In genomic region chr2:144102386-144102785, GRCh38 we compare ENCODE assay signal across 22 cellular contexts.
"Had no signal": no experiment of that assay in that cellular context is flagged by ENCODE, and none has a peak within 500 bp of the region (broad histone marks: within the 10 kb centered on the region; RNA-seq: fewer than 3 reads in every experiment).

No MANE protein-coding gene starts in this region.

- H3K27me3 ChIP-seq: gastroesophageal sphincter, heart right ventricle, pancreas, thyroid gland had no signal

- H3K4me1 ChIP-seq: gastroesophageal sphincter, pancreas had no signal

- H3K27ac ChIP-seq: gastroesophageal sphincter, heart right ventricle, pancreas, thyroid gland had no signal

- FAIRE-seq: pancreas, TTC549, urothelium cell line had no signal

- H3K4me3 Mint-ChIP-seq: activated CD8-positive, alpha-beta T cell treated with anti-CD3 and anti-CD28 coated beads for 36 hours; activated naive CD8-positive, alpha-beta T cell treated with anti-CD3 and anti-CD28 coated beads for 36 hours; activated T-cell treated with anti-CD3 and anti-CD28 coated beads, Interleukin-2, amount 50 U/mL, for 4 hours; brain; naive thymus-derived CD4-positive, alpha-beta T cell; stimulated activated memory B cell treated with anti-CD40 and anti-IgM and Interleukin-4, amounts not matched to agents 10 μg/mL and 1 μg/mL and 100 μg/mL, for 72 hours; WTC11 had no signal

- H3K27ac Mint-ChIP-seq: activated CD8-positive, alpha-beta T cell treated with anti-CD3 and anti-CD28 coated beads for 36 hours; activated naive CD8-positive, alpha-beta T cell treated with anti-CD3 and anti-CD28 coated beads for 36 hours; brain; naive thymus-derived CD4-positive, alpha-beta T cell; stimulated activated memory B cell treated with anti-CD40 and anti-IgM and Interleukin-4, amounts not matched to agents 10 μg/mL and 1 μg/mL and 100 μg/mL, for 72 hours; WTC11 had no signal

- H3K9me3 ChIP-seq: pancreas, thyroid gland had no signal

- H3K36me3 ChIP-seq: pancreas, thyroid gland had no signal

- H3K4me3 ChIP-seq: gastroesophageal sphincter, heart right ventricle, lung, pancreas, thyroid gland had no signal

- DNase-seq: activated CD4-positive, alpha-beta T cell treated with anti-CD3 and anti-CD28 coated beads for 4 hours; activated CD8-positive, alpha-beta T cell treated with anti-CD3 and anti-CD28 coated beads for 36 hours; activated gamma-delta T cell; activated naive CD8-positive, alpha-beta T cell treated with anti-CD3 and anti-CD28 coated beads for 36 hours; activated T-cell treated with anti-CD3 and anti-CD28 coated beads, Interleukin-2, amount 50 U/mL, for 4 hours; amygdala; effector CD8-positive, alpha-beta T cell; heart right ventricle; left cardiac atrium; naive thymus-derived CD4-positive, alpha-beta T cell; pancreas; retina; stimulated activated CD4-positive, alpha-beta T cell treated with anti-CD3 and anti-CD28 coated beads, Interleukin-2, amount 100 ng/mL, for 48 hours; T-helper 2 cell; thyroid gland had no signal

- H3K27me3 Mint-ChIP-seq: activated CD8-positive, alpha-beta T cell treated with anti-CD3 and anti-CD28 coated beads for 36 hours; activated naive CD8-positive, alpha-beta T cell treated with anti-CD3 and anti-CD28 coated beads for 36 hours; brain; stimulated activated memory B cell treated with anti-CD40 and anti-IgM and Interleukin-4, amounts not matched to agents 10 μg/mL and 1 μg/mL and 100 μg/mL, for 72 hours had no signal
